In the genomic region with DNA sequence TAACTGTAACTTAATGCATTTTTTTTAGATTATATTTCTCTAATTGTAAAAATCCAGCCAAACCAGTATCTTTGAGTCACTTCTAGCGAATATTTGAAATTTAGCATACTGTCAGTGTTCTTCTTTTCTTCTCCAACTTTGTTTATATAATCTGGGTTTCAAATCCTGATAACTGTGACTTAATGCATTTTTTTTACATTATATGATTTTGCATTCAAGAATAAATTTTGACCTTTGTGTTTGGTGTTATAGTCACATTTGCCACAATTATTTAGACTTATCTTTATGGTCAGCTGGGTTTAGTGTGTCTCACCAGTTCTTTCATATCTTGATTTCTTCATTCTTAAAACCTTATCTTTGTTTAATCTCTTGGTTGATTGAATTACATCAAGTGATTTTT, we compare ENCODE assay signal across 34 cellular contexts.
"Had no signal": no experiment of that assay in that cellular context is flagged by ENCODE, and none has a peak within 500 bp of the region (broad histone marks: within the 10 kb centered on the region; RNA-seq: fewer than 3 reads in every experiment).

No MANE protein-coding gene starts in this region.

- H3K27me3 Mint-ChIP-seq: activated B cell treated with CpG ODN at 0.5 μM for 24 hours; activated CD4-positive, alpha-beta T cell treated with anti-CD3 and anti-CD28 coated beads, Interleukin-2, amount 10 ng/mL, durations not matched to agents 24 days and 14 days; activated CD8-positive, alpha-beta T cell treated with anti-CD3 and anti-CD28 coated beads for 36 hours; activated naive CD8-positive, alpha-beta T cell treated with anti-CD3 and anti-CD28 coated beads for 36 hours; activated T-helper 17 cell treated with anti-CD3 and anti-CD28 coated beads, Interleukin-2, amount 50 U/mL, for 72 hours; T-cell; T-helper 17 cell had no signal

- H3K4me3 Mint-ChIP-seq: activated B cell treated with CpG ODN at 0.5 μM for 24 hours; activated CD4-positive, alpha-beta memory T cell treated with anti-CD3 and anti-CD28 coated beads for 36 hours; activated CD4-positive, alpha-beta T cell treated with anti-CD3 and anti-CD28 coated beads, Interleukin-2, amount 10 ng/mL, durations not matched to agents 24 days and 14 days; activated CD8-positive, alpha-beta T cell treated with anti-CD3 and anti-CD28 coated beads for 36 hours; activated naive CD4-positive, alpha-beta T cell treated with anti-CD3 and anti-CD28 coated beads for 36 hours; activated naive CD8-positive, alpha-beta T cell treated with anti-CD3 and anti-CD28 coated beads for 36 hours; activated T-cell treated with anti-CD3 and anti-CD28 coated beads, Interleukin-2, amount 50 U/mL, for 4 hours; activated T-cell treated with anti-CD3 and anti-CD28 coated beads, Interleukin-2, amount 50 U/mL, for 72 hours; activated T-helper 1 cell treated with anti-CD3 and anti-CD28 coated beads, Interleukin-12 subunit alpha, Interleukin-12 subunit beta, Interleukin-2, Interleukin-4 antibody, amounts not matched to agents 30 ng/mL and 10 ng/mL and 1 ng/mL, durations not matched to agents 14 hours and 24 hours and 36 hours; activated T-helper 17 cell treated with anti-CD3 and anti-CD28 coated beads, Interleukin-2, amount 50 U/mL, for 72 hours; T-cell; T-helper 17 cell had no signal

- H3K36me3 ChIP-seq: adrenal gland, ascending aorta, brain microvascular endothelial cell, breast epithelium had no signal

- H3K9me3 Mint-ChIP-seq: activated CD4-positive, alpha-beta memory T cell treated with anti-CD3 and anti-CD28 coated beads for 36 hours; activated CD4-positive, alpha-beta T cell treated with anti-CD3 and anti-CD28 coated beads, Interleukin-2, amount 10 ng/mL, durations not matched to agents 24 days and 14 days; activated CD8-positive, alpha-beta T cell treated with anti-CD3 and anti-CD28 coated beads for 36 hours; activated naive CD4-positive, alpha-beta T cell treated with anti-CD3 and anti-CD28 coated beads for 36 hours; activated naive CD4-positive, alpha-beta T cell treated with anti-CD3 and anti-CD28 coated beads, Interleukin-2, amount 50 U/mL, for 72 hours; activated naive CD8-positive, alpha-beta T cell treated with anti-CD3 and anti-CD28 coated beads for 36 hours; activated T-cell treated with anti-CD3 and anti-CD28 coated beads, Interleukin-2, amount 50 U/mL, for 72 hours; activated T-helper 1 cell treated with anti-CD3 and anti-CD28 coated beads, Interleukin-12 subunit alpha, Interleukin-12 subunit beta, Interleukin-2, Interleukin-4 antibody, amounts not matched to agents 30 ng/mL and 10 ng/mL and 1 ng/mL, durations not matched to agents 14 hours and 24 hours and 36 hours; activated T-helper 17 cell treated with anti-CD3 and anti-CD28 coated beads, Interleukin-2, amount 50 U/mL, for 72 hours had no signal

- DNase-seq: activated B cell treated with CpG ODN at 0.5 μM for 24 hours; activated CD4-positive, alpha-beta memory T cell treated with anti-CD3 and anti-CD28 coated beads for 36 hours; activated CD4-positive, alpha-beta T cell treated with anti-CD3 and anti-CD28 coated beads for 4 hours; activated CD4-positive, alpha-beta T cell treated with anti-CD3 and anti-CD28 coated beads, Interleukin-2, amount 10 ng/mL, durations not matched to agents 24 days and 14 days; activated CD4-positive, alpha-beta T cell treated with anti-CD3 and anti-CD28 coated beads, Interleukin-2, amount 50 U/mL, for 1 hour; activated CD4-positive, alpha-beta T cell treated with anti-CD3 and anti-CD28 coated beads, Interleukin-2, amount 50 U/mL, for 4 hours; activated CD4-positive, CD25-positive, alpha-beta regulatory T cell treated with anti-CD3 and anti-CD28 coated beads, Interleukin-2, amount 50 U/mL, for 72 hours; activated CD8-positive, alpha-beta memory T cell treated with anti-CD3 and anti-CD28 coated beads, Interleukin-2, amount 50 U/mL, for 4 hours; activated CD8-positive, alpha-beta T cell treated with anti-CD3 and anti-CD28 coated beads for 36 hours; activated effector memory CD4-positive, alpha-beta T cell treated with anti-CD3 and anti-CD28 coated beads, Interleukin-2, amount 50 U/mL, for 16 hours; activated gamma-delta T cell treated with Interleukin-2 at 50 U/mL for 16 hours; activated naive CD4-positive, alpha-beta T cell; activated naive CD4-positive, alpha-beta T cell treated with anti-CD3 and anti-CD28 coated beads for 36 hours; activated naive CD4-positive, alpha-beta T cell treated with anti-CD3 and anti-CD28 coated beads, Interleukin-2, amount 50 U/mL, for 16 hours; activated naive CD8-positive, alpha-beta T cell treated with anti-CD3 and anti-CD28 coated beads for 36 hours; activated T-cell treated with anti-CD3 and anti-CD28 coated beads for 4 hours; activated T-cell treated with anti-CD3 and anti-CD28 coated beads, Interleukin-2, amount 50 U/mL, for 1 hour; activated T-cell treated with anti-CD3 and anti-CD28 coated beads, Interleukin-2, amount 50 U/mL, for 4 hours; activated T-cell treated with anti-CD3 and anti-CD28 coated beads, Interleukin-2, amount 50 U/mL, for 72 hours; adrenal gland; amygdala; anterior cingulate cortex; body of pancreas; brain microvascular endothelial cell; central memory CD4-positive, alpha-beta T cell; T-cell; T-helper 17 cell had no signal

- H3K27ac ChIP-seq: adrenal gland, ascending aorta, body of pancreas, brain microvascular endothelial cell, breast epithelium, VCaP had no signal

- H3K9me3 ChIP-seq: adrenal gland, ascending aorta, body of pancreas, breast epithelium had no signal

- H3K4me1 ChIP-seq: adrenal gland, ascending aorta, body of pancreas, breast epithelium had no signal

- H3K4me1 Mint-ChIP-seq: activated B cell treated with CpG ODN at 0.5 μM for 24 hours; activated CD4-positive, alpha-beta T cell treated with anti-CD3 and anti-CD28 coated beads, Interleukin-2, amount 10 ng/mL, durations not matched to agents 24 days and 14 days; activated naive CD8-positive, alpha-beta T cell treated with anti-CD3 and anti-CD28 coated beads for 36 hours; activated T-helper 17 cell treated with anti-CD3 and anti-CD28 coated beads, Interleukin-2, amount 50 U/mL, for 72 hours; T-cell; T-helper 17 cell had no signal

- FAIRE-seq: TTC549 had no signal

- H3K4me3 ChIP-seq: adrenal gland, ascending aorta, body of pancreas, breast epithelium had no signal

- H3K27ac Mint-ChIP-seq: activated B cell treated with CpG ODN at 0.5 μM for 24 hours; activated CD4-positive, alpha-beta memory T cell treated with anti-CD3 and anti-CD28 coated beads for 36 hours; activated CD4-positive, alpha-beta T cell treated with anti-CD3 and anti-CD28 coated beads, Interleukin-2, amount 10 ng/mL, durations not matched to agents 24 days and 14 days; activated CD8-positive, alpha-beta T cell treated with anti-CD3 and anti-CD28 coated beads for 36 hours; activated naive CD4-positive, alpha-beta T cell treated with anti-CD3 and anti-CD28 coated beads for 36 hours; activated naive CD4-positive, alpha-beta T cell treated with anti-CD3 and anti-CD28 coated beads, Interleukin-2, amount 50 U/mL, for 72 hours; activated naive CD8-positive, alpha-beta T cell treated with anti-CD3 and anti-CD28 coated beads for 36 hours; activated T-cell treated with anti-CD3 and anti-CD28 coated beads, Interleukin-2, amount 50 U/mL, for 72 hours; activated T-helper 1 cell treated with anti-CD3 and anti-CD28 coated beads, Interleukin-12 subunit alpha, Interleukin-12 subunit beta, Interleukin-2, Interleukin-4 antibody, amounts not matched to agents 30 ng/mL and 10 ng/mL and 1 ng/mL, durations not matched to agents 14 hours and 24 hours and 36 hours; activated T-helper 17 cell treated with anti-CD3 and anti-CD28 coated beads, Interleukin-2, amount 50 U/mL, for 72 hours; T-cell; T-helper 17 cell had no signal

- ATAC-seq: activated CD8-positive, alpha-beta T cell treated with anti-CD3 and anti-CD28 coated beads for 36 hours; activated naive CD4-positive, alpha-beta T cell treated with anti-CD3 and anti-CD28 coated beads, Interleukin-2, amount 50 U/mL, for 72 hours; activated T-cell treated with anti-CD3 and anti-CD28 coated beads, Interleukin-2, amount 50 U/mL, for 4 hours; activated T-cell treated with anti-CD3 and anti-CD28 coated beads, Interleukin-2, amount 50 U/mL, for 72 hours; activated T-helper 17 cell treated with anti-CD3 and anti-CD28 coated beads, Interleukin-2, amount 50 U/mL, for 72 hours; body of pancreas; T-cell; T-helper 17 cell had no signal

- H3K27me3 ChIP-seq: adrenal gland, ascending aorta, body of pancreas, brain microvascular endothelial cell, breast epithelium had no signal

- H3K36me3 Mint-ChIP-seq: activated CD4-positive, alpha-beta memory T cell treated with anti-CD3 and anti-CD28 coated beads for 36 hours; activated naive CD4-positive, alpha-beta T cell treated with anti-CD3 and anti-CD28 coated beads, Interleukin-2, amount 50 U/mL, for 72 hours; activated naive CD8-positive, alpha-beta T cell treated with anti-CD3 and anti-CD28 coated beads for 36 hours; T-cell had no signal
